8 cellular contexts compared by ENCODE assay signal in the genomic region with DNA sequence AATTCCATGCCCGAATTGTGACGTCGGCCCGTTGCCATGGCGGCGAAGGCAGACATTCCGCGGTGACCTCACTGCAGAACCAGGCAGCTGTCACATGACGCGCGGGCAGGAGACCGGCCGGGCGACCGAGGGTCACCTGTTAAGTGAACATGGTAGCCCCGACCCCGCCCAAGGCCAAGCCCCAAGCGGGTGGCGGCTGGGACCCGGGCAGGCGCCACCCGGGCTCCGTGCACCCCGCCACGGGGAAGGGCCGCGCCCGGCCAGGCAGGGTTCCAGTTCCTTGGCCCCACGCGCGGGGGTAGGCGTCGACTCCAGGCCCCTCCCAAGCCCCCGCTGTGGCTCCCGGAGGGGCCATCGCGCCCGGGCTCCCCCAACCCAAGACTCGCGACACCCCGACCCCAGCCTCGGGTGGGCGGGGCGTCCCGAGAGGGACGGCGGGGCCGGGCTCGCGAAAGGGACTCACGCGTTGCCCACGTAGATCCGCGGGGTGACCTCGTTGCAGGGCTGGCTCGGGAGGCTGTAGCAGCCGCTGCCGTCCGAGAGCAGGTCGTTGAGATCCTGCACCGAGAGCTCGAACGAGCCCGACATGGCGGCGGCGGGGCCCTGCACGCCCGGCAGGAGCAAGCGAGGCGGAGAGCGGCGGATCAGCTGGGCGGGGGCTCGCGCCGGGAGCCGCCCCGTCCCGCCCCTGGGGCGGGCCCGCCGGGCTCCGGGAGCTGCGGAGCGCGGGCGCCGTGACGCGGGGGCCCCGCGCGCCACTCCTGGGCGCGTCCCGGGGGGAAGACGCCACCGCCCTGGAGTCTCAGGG. TPM values are rescaled to one million over a fixed set of nuclear protein-coding genes. Genes with fewer than 3 reads are reported as not detected.
DNase-seq lines count a peak whose midpoint lies in the region; ATAC-seq and TF ChIP-seq lines count a peak whose summit lies in the region.

Gene DUSP3, minus strand, starts transcription at position 641 of the 808 bp plus-strand sequence. Its CDS starts 53 bp downstream, at position 588.

- intact Hi-C loops in CD8-positive, alpha-beta T cell (cut with DNase I, micrococcal nuclease), result loop anchor here (1.0 to 5.0 kb wide), 3 partner anchors 54 to 68 kb away; partner anchors contain the start of genes CD300LG (in 1 of the 2) and MPP3 (in 1 of the 2)
- intact Hi-C loops in activated T-helper 2 cell treated with anti-CD3 and anti-CD28 coated beads, Interferon-gamma antibody, Interleukin-2, Interleukin-4, amounts not matched to agents 10 μg/mL and 5 μg/mL and 100 μg/mL, durations not matched to agents 14 hours and 24 hours and 36 hours (cut with micrococcal nuclease), result no loop called here

- POLR2A ChIA-PET in CD8-positive, alpha-beta T cell (lab: Charles Lee), result interaction anchor here (0.8 kb wide), 1 partner anchor 58 kb away, joined by 3 read pairs; no protein-coding TSS in a partner anchor

- no peaks in the 10 kb centered on the region for H3K9me3 Mint-ChIP-seq in CD8-positive, alpha-beta T cell
- no peaks in the 10 kb centered on the region for H3K9me3 Mint-ChIP-seq in activated T-helper 2 cell treated with anti-CD3 and anti-CD28 coated beads, Interferon-gamma antibody, Interleukin-2, Interleukin-4, amounts not matched to agents 10 μg/mL and 5 μg/mL and 100 μg/mL, durations not matched to agents 14 hours and 24 hours and 36 hours

- H3K27ac ChIP-seq in CD8-positive, alpha-beta T cell (ENCODE audit: low read depth, low read length), result peak within 1 kb of the TSS; percentile 68
- H3K27ac ChIP-seq in HUES64 (ENCODE audit: low read depth, low read length) (peak within 1 kb of the TSS; percentile 97), Peyer's patch (peak within 1 kb of the TSS; percentile 90 to 100 (median 98))

- peak within 1 kb of the TSS; percentile 84 for H3K4me3 Mint-ChIP-seq in CD8-positive, alpha-beta T cell
- H3K4me3 Mint-ChIP-seq in activated T-helper 2 cell treated with anti-CD3 and anti-CD28 coated beads, Interferon-gamma antibody, Interleukin-2, Interleukin-4, amounts not matched to agents 10 μg/mL and 5 μg/mL and 100 μg/mL, durations not matched to agents 14 hours and 24 hours and 36 hours (ENCODE audit: low read depth), result peak within 1 kb of the TSS; percentile 83

- CTCF ChIA-PET in CD8-positive, alpha-beta T cell (lab: Charles Lee), result interaction anchor here (0.7 to 1.9 kb wide), 4 partner anchors 13 to 83 kb away, joined by 3 to 8 read pairs (median 4); no protein-coding TSS in a partner anchor

- peaks cover 32% of the 10 kb centered on the region for H3K27me3 Mint-ChIP-seq in CD8-positive, alpha-beta T cell (ENCODE audit: low read depth)
- peaks cover 40% of the 10 kb centered on the region for H3K27me3 Mint-ChIP-seq in activated T-helper 2 cell treated with anti-CD3 and anti-CD28 coated beads, Interferon-gamma antibody, Interleukin-2, Interleukin-4, amounts not matched to agents 10 μg/mL and 5 μg/mL and 100 μg/mL, durations not matched to agents 14 hours and 24 hours and 36 hours (ENCODE audit: low read depth)

- TF ChIP-seq CTCF in CD8-positive, alpha-beta T cell (IDR thresholded peaks at IDR 0.05), result no peak
- TF ChIP-seq CTCF in Peyer's patch (IDR thresholded peaks at IDR 0.05), result no peak

- H3K27ac Mint-ChIP-seq in CD8-positive, alpha-beta T cell, result peak within 1 kb of the TSS; percentile 52
- H3K27ac Mint-ChIP-seq in activated T-helper 2 cell treated with anti-CD3 and anti-CD28 coated beads, Interferon-gamma antibody, Interleukin-2, Interleukin-4, amounts not matched to agents 10 μg/mL and 5 μg/mL and 100 μg/mL, durations not matched to agents 14 hours and 24 hours and 36 hours, result no peak within 1 kb of the TSS

- H3K4me3 ChIP-seq in CD8-positive, alpha-beta T cell (ENCODE audit: low read depth, low read length), result peak within 1 kb of the TSS; percentile 88
- H3K4me3 ChIP-seq in HUES64 (ENCODE audit: low read length) (peak within 1 kb of the TSS; percentile 95), Peyer's patch (peak within 1 kb of the TSS; percentile 96 to 100 (median 100))

- H3K36me3 Mint-ChIP-seq in CD8-positive, alpha-beta T cell, result peaks cover 7% of the 10 kb centered on the region
- peaks cover 6% of the 10 kb centered on the region for H3K36me3 Mint-ChIP-seq in activated T-helper 2 cell treated with anti-CD3 and anti-CD28 coated beads, Interferon-gamma antibody, Interleukin-2, Interleukin-4, amounts not matched to agents 10 μg/mL and 5 μg/mL and 100 μg/mL, durations not matched to agents 14 hours and 24 hours and 36 hours (ENCODE audit: low read depth)

- TF ChIP-seq POLR2A in Peyer's patch (IDR thresholded peaks at IDR 0.05), result peak; percentile 70 to 80

- H3K9me3 ChIP-seq in CD8-positive, alpha-beta T cell (ENCODE audit: low read length), result no peaks in the 10 kb centered on the region
- H3K9me3 ChIP-seq in HUES64 (ENCODE audit: insufficient read depth, low read depth, low read length) (no peaks in the 10 kb centered on the region), Peyer's patch (no peaks in the 10 kb centered on the region)

- H3K9ac ChIP-seq in HUES64 (ENCODE audit: low read depth, low read length), result peak within 1 kb of the TSS; percentile 93

- ATAC-seq in CD8-positive, alpha-beta T cell, result peak; percentile 98
- peak; percentile 63 for ATAC-seq in GM19467 (IDR thresholded peaks at IDR 0.05; ENCODE audit: unreplicated experiment)

- no peaks in the 10 kb centered on the region for H3K27me3 ChIP-seq in CD8-positive, alpha-beta T cell (ENCODE audit: insufficient read depth, low read length)
- peaks cover 22% of the 10 kb centered on the region for H3K27me3 ChIP-seq in HUES64 (ENCODE audit: insufficient read depth, low read length)
- no peaks in the 10 kb centered on the region for H3K27me3 ChIP-seq in Peyer's patch

- H3K4me1 Mint-ChIP-seq in CD8-positive, alpha-beta T cell (ENCODE audit: low read depth), result peaks cover 10% of the 10 kb centered on the region
- peaks cover 7% of the 10 kb centered on the region for H3K4me1 Mint-ChIP-seq in activated T-helper 2 cell treated with anti-CD3 and anti-CD28 coated beads, Interferon-gamma antibody, Interleukin-2, Interleukin-4, amounts not matched to agents 10 μg/mL and 5 μg/mL and 100 μg/mL, durations not matched to agents 14 hours and 24 hours and 36 hours (ENCODE audit: low read depth)

- WGBS in HUES64, result under 1% methylated on average over 100 of the region's 100 CpGs

- H3K36me3 ChIP-seq in CD8-positive, alpha-beta T cell (ENCODE audit: insufficient read depth, low read length), result no peaks in the 10 kb centered on the region
- peaks cover 21% of the 10 kb centered on the region for H3K36me3 ChIP-seq in HUES64 (ENCODE audit: insufficient read depth, low read length)
- peaks cover 0 to 27% (median 0%) of the 10 kb centered on the region in 3 donors for H3K36me3 ChIP-seq in Peyer's patch

- peak; percentile 51 to 81 (median 67) for DNase-seq in CD8-positive, alpha-beta T cell
- DNase-seq in Peyer's patch, result peak; percentile 82 to 96 (median 96)
- DNase-seq in activated T-helper 2 cell treated with anti-CD3 and anti-CD28 coated beads, Interferon-gamma antibody, Interleukin-2, Interleukin-4, amounts not matched to agents 10 μg/mL and 5 μg/mL and 100 μg/mL, durations not matched to agents 14 hours and 24 hours and 36 hours (ENCODE audit: low spot score), result peak; percentile 71
- peak; percentile 94 for DNase-seq in fibroblast of gingiva (ENCODE audit: low read depth)
- peak; percentile 96 for DNase-seq in myocyte (ENCODE audit: low read depth)
- peak; percentile 37 to 40 for DNase-seq in stimulated activated CD8-positive, alpha-beta memory T cell treated with anti-CD3 and anti-CD28 coated beads, Interleukin-7, amount 100 ng/mL, for 1 hour (ENCODE audit: low read depth in 2 of 2)

- H3K4me1 ChIP-seq in CD8-positive, alpha-beta T cell (ENCODE audit: insufficient read depth, low read length), result peaks cover 11% of the 10 kb centered on the region
- H3K4me1 ChIP-seq in HUES64 (ENCODE audit: insufficient read depth, low read length) (peaks cover 5% of the 10 kb centered on the region; the same call in 1 of the 2 replicates), Peyer's patch (peaks cover 0 to 16% (median 5%) of the 10 kb centered on the region in 4 donors)

RNA-seq across cellular contexts. Expression of gene DUSP3, which starts in this region (rescaled TPM):
- 1 to 10 TPM; 8.7 to 9.1 TPM for total RNA-seq in CD8-positive, alpha-beta T cell
- polyA plus RNA-seq in HUES64 (2013, experiment 1 of 2), result 12.8 TPM
- 14.3 TPM for polyA plus RNA-seq in HUES64 (2013, experiment 2 of 2)
- total RNA-seq in Peyer's patch (100 to 1,000 TPM in 1 of 4 donors, 10 to 100 TPM in 3; 37.1 to 120 (median 87.1) TPM), myocyte (103 and 104 TPM in 2 replicates)
- total RNA-seq in activated T-helper 2 cell treated with anti-CD3 and anti-CD28 coated beads, Interferon-gamma antibody, Interleukin-2, Interleukin-4, amounts not matched to agents 10 μg/mL and 5 μg/mL and 100 μg/mL, durations not matched to agents 14 hours and 24 hours and 36 hours, result 12.6 and 14.8 TPM in 2 replicates
- polyA plus RNA-seq in myocyte (2012), result 64.1 TPM

Comparison
In these comparisons a context has a peak if more than half of its experiments do, and no peak if none do; other contexts are left out.
1. Peak in every context shown above with its lines: DNase-seq, ATAC-seq, H3K4me3 ChIP-seq and H3K27ac ChIP-seq.
2. DNase-seq: peak in every context shown above with its lines; median percentile 96 in Peyer's patch; 96 in myocyte; 94 in fibroblast of gingiva; 71 in activated T-helper 2 cell treated with anti-CD3 and anti-CD28 coated beads, Interferon-gamma antibody, Interleukin-2, Interleukin-4, amounts not matched to agents 10 μg/mL and 5 μg/mL and 100 μg/mL, durations not matched to agents 14 hours and 24 hours and 36 hours; 67 in CD8-positive, alpha-beta T cell; 38 in stimulated activated CD8-positive, alpha-beta memory T cell treated with anti-CD3 and anti-CD28 coated beads, Interleukin-7, amount 100 ng/mL, for 1 hour.